In the genomic region with DNA sequence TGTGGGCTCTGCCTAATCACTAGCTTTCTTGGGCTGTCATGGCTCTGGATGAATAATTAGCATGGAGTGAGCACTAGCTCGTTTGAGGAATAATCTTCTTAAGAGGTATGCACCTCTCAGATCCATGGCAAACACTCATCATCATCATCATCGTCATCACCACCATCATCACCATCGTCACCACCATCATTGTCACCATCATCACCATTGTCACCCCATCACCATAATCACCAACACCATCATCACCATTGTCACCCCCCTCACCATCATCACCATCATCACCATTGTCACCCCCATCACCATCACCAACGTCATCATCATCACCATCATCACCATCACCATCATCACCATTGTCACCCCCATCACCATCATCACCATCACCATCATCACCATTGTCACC, we compare ENCODE assay signal across 21 cellular contexts.
DNase-seq lines count a peak whose midpoint lies in the region; ATAC-seq, FAIRE-seq and TF ChIP-seq lines count a peak whose summit lies in the region.
"Had no signal": no experiment of that assay in that cellular context is flagged by ENCODE, and none has a peak within 500 bp of the region (broad histone marks: within the 10 kb centered on the region; RNA-seq: fewer than 3 reads in every experiment).

No MANE protein-coding gene starts in this region.

- H3K9me3 Mint-ChIP-seq in progenitor cell of endocrine pancreas (ENCODE audit: low read depth), result peaks cover 3% of the 10 kb centered on the region
- H3K9me3 Mint-ChIP-seq in activated naive CD4-positive, alpha-beta T cell treated with anti-CD3 and anti-CD28 coated beads for 36 hours, result peaks cover 12% of the 10 kb centered on the region
- H3K9me3 Mint-ChIP-seq: HFFc6 had no signal

- DNase-seq in GM12891 (ENCODE audit: insufficient read length, low spot score) (no peak), HTR-8/SVneo (ENCODE audit: insufficient read length, low spot score) (no peak), bronchial epithelial cell (ENCODE audit: low read depth) (no peak), progenitor cell of endocrine pancreas (ENCODE audit: low spot score, unreplicated experiment) (no peak), germinal center (ENCODE audit: low spot score) (no peak)
- no peak for DNase-seq in activated naive CD4-positive, alpha-beta T cell treated with anti-CD3 and anti-CD28 coated beads for 36 hours
- DNase-seq: 8988T; ACHN; C1 segment of cervical spinal cord; Calu3; CD4-positive, alpha-beta memory T cell; COR-L47; DMS53; DMS79 treated with DMSO at 0.1 percent for 48 hours; GF-D8; GM23248; H9; HFFc6 had no signal

- FAIRE-seq in GM12891 (lab: Jason Lieb, UNC) (peak; percentile 9), HTR-8/SVneo (lab: Jason Lieb, UNC) (peak; percentile 96), bronchial epithelial cell (lab: Jason Lieb, UNC) (peak; percentile 86)
- FAIRE-seq: A549 had no signal

- peak overlapping the region; percentile 73 for H3K27ac Mint-ChIP-seq in progenitor cell of endocrine pancreas
- no peak overlapping the region for H3K27ac Mint-ChIP-seq in activated naive CD4-positive, alpha-beta T cell treated with anti-CD3 and anti-CD28 coated beads for 36 hours
- H3K27ac Mint-ChIP-seq: HFFc6 had no signal

- no peak for ATAC-seq in HG03469 (IDR thresholded peaks at IDR 0.05; ENCODE audit: unreplicated experiment)
- ATAC-seq: A549, HCT116 had no signal

- H3K4me3 ChIP-seq in bronchial epithelial cell (ENCODE audit: low read depth, low read length), result no peak overlapping the region
- H3K4me3 ChIP-seq: A549, GM23248 had no signal

- no peak overlapping the region for H3K4me3 Mint-ChIP-seq in progenitor cell of endocrine pancreas (ENCODE audit: low read depth)
- no peak overlapping the region for H3K4me3 Mint-ChIP-seq in activated naive CD4-positive, alpha-beta T cell treated with anti-CD3 and anti-CD28 coated beads for 36 hours
- H3K4me3 Mint-ChIP-seq: CD4-positive, alpha-beta memory T cell; H9; HFFc6 had no signal

- CTCF ChIA-PET in activated naive CD4-positive, alpha-beta T cell treated with anti-CD3 and anti-CD28 coated beads for 36 hours (lab: Charles Lee), result no interaction called here

- no peaks in the 10 kb centered on the region for H3K36me3 ChIP-seq in bronchial epithelial cell (ENCODE audit: control insufficient read depth, insufficient read depth, low read length)

- no peak for TF ChIP-seq CTCF in bronchial epithelial cell (IDR thresholded peaks at IDR 0.05; ENCODE audit: insufficient read depth, low read length, severe bottlenecking)
- no peak for TF ChIP-seq CTCF in progenitor cell of endocrine pancreas (IDR thresholded peaks at IDR 0.05; ENCODE audit: unreplicated experiment)

- H3K27me3 Mint-ChIP-seq in progenitor cell of endocrine pancreas, result no peaks in the 10 kb centered on the region
- no peaks in the 10 kb centered on the region for H3K27me3 Mint-ChIP-seq in activated naive CD4-positive, alpha-beta T cell treated with anti-CD3 and anti-CD28 coated beads for 36 hours (ENCODE audit: low read depth)
- H3K27me3 Mint-ChIP-seq: CD4-positive, alpha-beta memory T cell had no signal

- peaks cover 21% of the 10 kb centered on the region for H3K36me3 Mint-ChIP-seq in progenitor cell of endocrine pancreas (ENCODE audit: insufficient read depth)
- H3K36me3 Mint-ChIP-seq in activated naive CD4-positive, alpha-beta T cell treated with anti-CD3 and anti-CD28 coated beads for 36 hours (ENCODE audit: low read depth), result peaks cover 11% of the 10 kb centered on the region

- peaks cover 8% of the 10 kb centered on the region for H3K4me1 Mint-ChIP-seq in progenitor cell of endocrine pancreas (ENCODE audit: low read depth)
- no peaks in the 10 kb centered on the region for H3K4me1 Mint-ChIP-seq in activated naive CD4-positive, alpha-beta T cell treated with anti-CD3 and anti-CD28 coated beads for 36 hours (ENCODE audit: low read depth)
- H3K4me1 Mint-ChIP-seq: H9 had no signal

- H3K27me3 ChIP-seq in bronchial epithelial cell (ENCODE audit: control insufficient read depth, insufficient read depth, low read length), result no peaks in the 10 kb centered on the region

- no peak for TF ChIP-seq POLR2A in GM12891 (IDR thresholded peaks at IDR 0.05; ENCODE audit: low read depth, low read length)

- intact Hi-C loops in activated naive CD4-positive, alpha-beta T cell treated with anti-CD3 and anti-CD28 coated beads for 36 hours (cut with micrococcal nuclease), result no loop called here

TF ChIP-seq in GM12891, 5 proteins besides CTCF, POLR2A, EP300 and RAD21:
- no peak for TF ChIP-seq POU2F2 (IDR thresholded peaks at IDR 0.05; ENCODE audit: low read depth, low read length)
- no peak for TF ChIP-seq PAX5 (IDR thresholded peaks at IDR 0.05; ENCODE audit: insufficient read depth, low read length, severe bottlenecking)
- TF ChIP-seq SPI1 (IDR thresholded peaks at IDR 0.05; ENCODE audit: low read depth, low read length), result no peak
- TF ChIP-seq TAF1 (IDR thresholded peaks at IDR 0.05; ENCODE audit: low read depth, low read length), result no peak
